ENCODE assay signal across 19 cellular contexts in the genomic region with DNA sequence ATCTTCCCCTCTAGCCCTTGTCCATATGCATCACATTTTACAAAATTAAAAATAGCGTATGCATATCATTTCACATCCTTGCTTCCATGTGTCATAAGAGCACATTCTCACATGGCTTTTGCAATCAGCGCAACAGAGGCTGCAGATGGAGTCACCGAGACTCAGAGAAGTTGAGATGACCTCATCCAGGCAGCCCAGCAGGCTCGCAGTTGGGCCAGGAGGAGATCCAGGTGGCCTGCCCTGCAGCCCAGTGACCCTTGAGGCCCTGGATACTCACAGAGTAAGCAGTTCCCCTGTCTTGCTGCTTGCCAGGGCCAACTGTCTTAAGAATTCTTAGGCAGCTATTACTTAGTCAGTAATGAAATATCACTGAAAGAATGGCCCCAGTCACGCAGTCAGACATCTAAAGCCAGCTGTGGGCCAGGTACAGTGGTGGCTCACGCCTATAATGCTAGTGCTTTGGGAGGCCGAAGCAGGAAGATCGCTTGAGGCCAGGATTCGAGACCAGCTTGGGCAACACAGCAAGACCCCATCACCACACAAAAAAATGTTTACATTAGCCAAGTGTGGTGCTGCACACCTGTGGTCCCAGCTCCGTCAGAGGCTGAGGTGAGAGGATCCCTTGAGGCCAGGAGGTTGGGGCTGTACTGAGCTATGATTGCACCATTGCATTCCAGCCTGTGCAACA.
A peak's percentile ranks its signal among the peaks of the same experiment; 100 is the strongest.
DNase-seq lines count a peak whose midpoint lies in the region; ATAC-seq and TF ChIP-seq lines count a peak whose summit lies in the region.
"Had no signal": no experiment of that assay in that cellular context is flagged by ENCODE, and none has a peak within 500 bp of the region (broad histone marks: within the 10 kb centered on the region; RNA-seq: fewer than 3 reads in every experiment).

No MANE protein-coding gene starts in this region.

- no peaks in the 10 kb centered on the region for H3K27me3 ChIP-seq in effector memory CD4-positive, alpha-beta T cell (replicated peaks; ENCODE audit: control insufficient read depth, insufficient read depth, low read length, poor library complexity, severe bottlenecking)
- H3K27me3 ChIP-seq: colonic mucosa, hepatocyte, upper lobe of left lung had no signal

- no peak overlapping the region for H3K4me3 ChIP-seq in astrocyte of the spinal cord (ENCODE audit: low read depth, low read length)
- no peak overlapping the region for H3K4me3 ChIP-seq in effector memory CD4-positive, alpha-beta T cell (ENCODE audit: insufficient read depth, low read depth, low read length, poor library complexity, severe bottlenecking)
- H3K4me3 ChIP-seq: colonic mucosa, hepatocyte, upper lobe of left lung had no signal

- DNase-seq in AG08395 (ENCODE audit: low spot score) (peak; percentile 18), HCEC 1CT (peak; percentile 4), astrocyte of the spinal cord (ENCODE audit: low read depth, low spot score) (peak; percentile 15), glomerular visceral epithelial cell (ENCODE audit: extremely low spot score) (peak; percentile 7), COR-L47 (lab: John Stamatoyannopoulos, UW) (no peak)
- DNase-seq in effector memory CD4-positive, alpha-beta T cell, result no peak
- DNase-seq: activated CD4-positive, alpha-beta T cell treated with anti-CD3 and anti-CD28 coated beads, Interleukin-2, amount 50 U/mL, for 48 hours; activated T-cell treated with anti-CD3 and anti-CD28 coated beads, Interleukin-2, amount 50 U/mL, for 4 hours; colonic mucosa; GDM1; NCI-H2029 treated with DMSO at 0.1 percent for 48 hours; NCI-H510A treated with DMSO at 0.1 percent for 48 hours; SK-N-SH; stimulated activated naive B cell treated with anti-CD40 and anti-IgM and Interleukin-4, amounts not matched to agents 10 μg/mL and 1 μg/mL and 100 μg/mL, for 72 hours; upper lobe of left lung had no signal

- no peaks in the 10 kb centered on the region for H3K4me1 ChIP-seq in effector memory CD4-positive, alpha-beta T cell (ENCODE audit: control insufficient read depth, insufficient read depth, low read length, poor library complexity, severe bottlenecking)
- H3K4me1 ChIP-seq: colonic mucosa had no signal

- ATAC-seq in HG02798 (IDR thresholded peaks at IDR 0.05; ENCODE audit: poor library complexity, unreplicated experiment), result no peak
- ATAC-seq in GM19397 (IDR thresholded peaks at IDR 0.05; ENCODE audit: unreplicated experiment), result no peak
- ATAC-seq: activated T-cell treated with anti-CD3 and anti-CD28 coated beads, Interleukin-2, amount 50 U/mL, for 4 hours had no signal

- H3K27ac ChIP-seq in effector memory CD4-positive, alpha-beta T cell (ENCODE audit: insufficient read depth, low read length, poor library complexity, severe bottlenecking), result no peak overlapping the region
- H3K27ac ChIP-seq: colonic mucosa, epithelial cell of prostate, hepatocyte had no signal

- no peaks in the 10 kb centered on the region for H3K9me3 ChIP-seq in effector memory CD4-positive, alpha-beta T cell (ENCODE audit: control insufficient read depth, low read length)
- H3K9me3 ChIP-seq: colonic mucosa, SK-N-SH, upper lobe of left lung had no signal

- no peaks in the 10 kb centered on the region for H3K36me3 ChIP-seq in effector memory CD4-positive, alpha-beta T cell (ENCODE audit: control insufficient read depth, insufficient read depth, low read length)
- H3K36me3 ChIP-seq: colonic mucosa had no signal

- in situ Hi-C loops in astrocyte of the spinal cord (cut with HindIII; ENCODE audit: low sequenced_read_pairs), result no loop called here

- no peak for TF ChIP-seq CTCF in astrocyte of the spinal cord (IDR thresholded peaks at IDR 0.05; ENCODE audit: low read depth, low read length)

Comparison
In these comparisons a context has a peak if more than half of its experiments do, and no peak if none do; other contexts are left out.
1. DNase-seq: peak in AG08395 (single experiment), HCEC 1CT (single experiment), astrocyte of the spinal cord (single experiment) and glomerular visceral epithelial cell (single experiment); none in COR-L47 (single experiment) and effector memory CD4-positive, alpha-beta T cell (0 of 3).